Comparison of ENCODE assay signal across 8 cellular contexts in the genomic region with DNA sequence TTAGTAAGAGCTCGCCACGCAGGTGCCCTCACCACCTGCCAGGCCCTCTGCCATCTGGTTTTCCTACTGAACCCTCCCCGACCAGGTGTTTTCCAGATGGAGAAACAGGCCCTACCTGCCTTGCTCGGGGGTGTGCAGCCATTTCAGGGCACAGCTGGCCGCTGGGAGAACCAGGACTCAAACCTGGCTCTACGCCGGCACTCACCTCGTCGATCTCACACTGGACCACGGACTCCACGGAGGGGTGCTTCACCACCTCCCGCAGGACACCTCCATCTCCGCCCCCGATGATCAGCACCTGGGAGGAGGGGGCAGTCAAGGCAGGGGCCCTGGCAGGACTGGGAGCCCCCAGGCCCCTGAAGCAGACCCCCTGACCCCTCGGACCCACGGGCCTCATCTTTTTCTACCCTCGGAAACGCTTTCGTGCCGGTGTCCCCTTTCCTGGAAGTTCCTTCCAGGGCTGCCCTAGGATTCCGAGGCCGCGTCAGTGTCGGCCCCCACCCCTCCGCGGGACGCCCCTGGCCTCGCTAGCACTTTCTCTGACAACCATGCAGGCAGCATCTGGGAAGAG. TPM values are rescaled to one million over a fixed set of nuclear protein-coding genes. Genes with fewer than 3 reads are reported as not detected.
DNase-seq lines count a peak whose midpoint lies in the region; ATAC-seq and TF ChIP-seq lines count a peak whose summit lies in the region.

No MANE protein-coding gene starts in this region.

- WGBS in adrenal gland, 4 donors: 51 to 90% (median 70%) methylated on average over 4 to 28 of the region's 28 CpGs
- 37 to 47% methylated on average over 18 to 21 of the region's 28 CpGs for WGBS in mesodermal cell (ENCODE audit: insufficient coverage in 2 of 2), 2 experiments

- H3K27me3 ChIP-seq in AG04450 (ENCODE audit: control insufficient read depth, insufficient read depth, low read length) (no peaks in the 10 kb centered on the region), HL-60 (ENCODE audit: insufficient read depth, poor library complexity, severe bottlenecking) (no peaks in the 10 kb centered on the region), adrenal gland (no peaks in the 10 kb centered on the region)

- POLR2A ChIA-PET in AG04450 (lab: Yijun Ruan, JAX): no interaction called here

- TF ChIP-seq POLR2A in adrenal gland (IDR thresholded peaks at IDR 0.05): no peak

- no peak overlapping the region for H3K27ac ChIP-seq in AG04450 (ENCODE audit: low read depth, low read length)
- peak overlapping the region; percentile 81 for H3K27ac ChIP-seq in HL-60 (replicated peaks)
- H3K27ac ChIP-seq in adrenal gland: no peak overlapping the region
- no peak overlapping the region for H3K27ac ChIP-seq in mesodermal cell (ENCODE audit: low read depth, low read length, severe bottlenecking)

- TF ChIP-seq CTCF in AG04450 (IDR thresholded peaks at IDR 0.05; ENCODE audit: low read depth, low read length): no peak
- TF ChIP-seq CTCF in HL-60 (IDR thresholded peaks at IDR 0.05; ENCODE audit: insufficient read depth, low read length): no peak
- no peak for TF ChIP-seq CTCF in adrenal gland (IDR thresholded peaks at IDR 0.05)

- intact Hi-C loops in adrenal gland (cut with DNase I): no loop called here

- CTCF ChIA-PET in AG04450 (lab: Charles Lee): interaction anchor here (0.7 to 3.7 kb wide), 2 partner anchors 9 to 21 kb away, joined by 5 to 35 read pairs; no protein-coding TSS in a partner anchor

- H3K4me1 ChIP-seq in adrenal gland (replicated peaks in 1 of 2): peaks cover 15 to 22% of the 10 kb centered on the region in 2 donors
- H3K4me1 ChIP-seq in mesodermal cell (ENCODE audit: control insufficient read depth, insufficient read depth, low read length, poor library complexity, severe bottlenecking): peaks cover 14% of the 10 kb centered on the region

- H3K4me3 ChIP-seq in AG04450 (ENCODE audit: low read depth, low read length) (peak overlapping the region; percentile 92), HL-60 (replicated peaks; ENCODE audit: insufficient read depth, low read length) (peak overlapping the region; percentile 98), adrenal gland (peak overlapping the region in 3 of 4 donors; percentile 46 to 94 (median 72)), mesodermal cell (ENCODE audit: extremely low read depth, insufficient read depth, low read length, poor library complexity, severe bottlenecking) (peak overlapping the region; percentile 79)

- no peak for ATAC-seq in GM21447 (IDR thresholded peaks at IDR 0.05; ENCODE audit: unreplicated experiment)

- no peaks in the 10 kb centered on the region; the same call in 1 of the 2 replicates for H3K9me3 ChIP-seq in AG04450 (ENCODE audit: control insufficient read depth, insufficient read depth, low read length)
- no peaks in the 10 kb centered on the region for H3K9me3 ChIP-seq in adrenal gland (replicated peaks in 1 of 3)
- H3K9me3 ChIP-seq in mesodermal cell (ENCODE audit: control insufficient read depth, low read length): no peaks in the 10 kb centered on the region

- H3K36me3 ChIP-seq in adrenal gland (replicated peaks in 1 of 2) (peaks cover 0 to 29% of the 10 kb centered on the region in 2 donors), mesodermal cell (ENCODE audit: control insufficient read depth, insufficient read depth, low read length) (peaks cover 51% of the 10 kb centered on the region)

- DNase-seq in AG04450 (ENCODE audit: low read depth, low spot score) (no peak), HL-60 (ENCODE audit: low read depth in 1 of 2, low spot score in 1 of 2) (no peak), adrenal gland (no peak), islet precursor cell (no peak), HUDEP-2 (lab: John Stamatoyannopoulos, UW; ENCODE audit: unreplicated experiment in 76 of 76) (no peak)
- DNase-seq in activated CD4-positive, alpha-beta T cell treated with anti-CD3 and anti-CD28 coated beads, Interleukin-2, amount 50 U/mL, for 48 hours: no peak

RNA-seq across cellular contexts. Expression of a gene that starts 1.1 kb away (rescaled TPM):
- 41.4 and 63.8 TPM in 2 replicates for polyA plus RNA-seq in AG04450 (2011; rRNA removed)
- 84.0 and 117 TPM in 2 replicates for polyA minus RNA-seq in AG04450 (2011; rRNA and poly(A)+ RNA removed)
- 10 to 100 TPM; 34.2 to 97.3 (median 54.5) TPM for total RNA-seq in adrenal gland
- polyA plus RNA-seq in adrenal gland: 100 to 1,000 TPM in 2 of 3 donors, 10 to 100 TPM in 1; 50.3 to 243 (median 193) TPM
- 146 TPM for polyA plus RNA-seq in mesodermal cell (2013, experiment 1 of 2)
- polyA plus RNA-seq in mesodermal cell (2013, experiment 2 of 2): 113 TPM

RNA-seq across cellular contexts. Expression of a gene that starts 11.6 kb away (rescaled TPM):
- polyA plus RNA-seq in AG04450 (2011; rRNA removed): not detected in 2 replicates
- polyA minus RNA-seq in AG04450 (2011; rRNA and poly(A)+ RNA removed): not detected in 2 replicates
- not detected for total RNA-seq in adrenal gland
- under 1 TPM in 1 of 3 donors, not detected in 2; 0.07 TPM for polyA plus RNA-seq in adrenal gland
- not detected for polyA plus RNA-seq in mesodermal cell (2013, experiment 1 of 2)
- polyA plus RNA-seq in mesodermal cell (2013, experiment 2 of 2): not detected

RNA-seq across cellular contexts. Expression of a gene that starts 41.0 kb away (rescaled TPM):
- 62.7 and 65.9 TPM in 2 replicates for polyA plus RNA-seq in AG04450 (2011; rRNA removed)
- polyA minus RNA-seq in AG04450 (2011; rRNA and poly(A)+ RNA removed): 38.8 and 41.4 TPM in 2 replicates
- 10 to 100 TPM; 25.5 to 61.9 (median 33.3) TPM for total RNA-seq in adrenal gland
- 100 to 1,000 TPM in 1 of 3 donors, 10 to 100 TPM in 2; 53.1 to 107 (median 55.9) TPM for polyA plus RNA-seq in adrenal gland
- polyA plus RNA-seq in mesodermal cell (2013, experiment 1 of 2): 78.7 TPM
- polyA plus RNA-seq in mesodermal cell (2013, experiment 2 of 2): 70.4 TPM

RNA-seq across cellular contexts. Expression of a gene that starts 46.2 kb away (rescaled TPM):
- 148 and 218 TPM in 2 replicates for polyA plus RNA-seq in AG04450 (2011; rRNA removed)
- polyA minus RNA-seq in AG04450 (2011; rRNA and poly(A)+ RNA removed): 121 and 130 TPM in 2 replicates
- total RNA-seq in adrenal gland: 100 to 1,000 TPM in 5 of 8 donors, 10 to 100 TPM in 3; 56.1 to 324 (median 123) TPM
- polyA plus RNA-seq in adrenal gland: 100 to 1,000 TPM in 1 of 3 donors, 10 to 100 TPM in 2; 79.8 to 179 (median 88.9) TPM
- polyA plus RNA-seq in mesodermal cell (2013, experiment 1 of 2): 206 TPM
- polyA plus RNA-seq in mesodermal cell (2013, experiment 2 of 2): 213 TPM
